Comparison of ENCODE assay signal across 8 cellular contexts in the genomic region with DNA sequence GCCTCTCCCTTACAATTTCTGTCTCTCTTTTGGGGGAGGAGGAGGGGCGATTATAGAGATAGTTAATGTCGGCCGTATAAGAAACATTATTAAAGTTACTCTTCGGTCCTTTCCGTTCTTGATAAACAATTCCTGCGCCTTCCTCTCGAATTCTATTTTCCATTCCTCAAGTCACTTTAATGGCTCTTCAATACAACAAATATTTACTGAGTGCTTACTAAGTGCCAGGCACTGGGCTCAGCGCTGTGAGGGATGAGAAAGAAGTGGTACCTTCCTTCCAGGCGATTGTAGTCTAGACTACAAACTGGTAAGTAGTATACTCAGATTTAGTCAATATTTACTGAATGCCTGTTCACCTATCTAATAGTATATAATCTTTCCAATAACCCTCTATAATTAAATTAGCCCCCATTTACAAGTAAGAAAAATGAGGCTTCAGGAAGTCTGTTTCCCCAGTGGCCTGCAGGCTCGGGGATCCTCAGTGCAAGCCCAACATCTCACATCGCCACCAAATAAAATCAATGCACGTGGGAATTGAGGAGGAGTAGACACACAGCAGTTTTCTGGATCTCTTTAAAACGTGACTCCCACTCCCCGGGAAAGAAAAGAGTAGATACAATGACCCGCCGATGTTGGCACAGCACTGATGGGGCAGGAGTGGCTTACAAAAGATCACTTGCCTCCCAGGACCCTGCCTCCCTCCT. TPM values are rescaled to one million over a fixed set of nuclear protein-coding genes. Genes with fewer than 3 reads are reported as not detected.
DNase-seq lines count a peak whose midpoint lies in the region; ATAC-seq and TF ChIP-seq lines count a peak whose summit lies in the region.

No MANE protein-coding gene starts in this region.

- peaks cover 11% of the 10 kb centered on the region for H3K4me1 ChIP-seq in iPS DF 6.9 (ENCODE audit: control insufficient read depth, insufficient read depth, low read length)

- no CpG with 5 or more reads among the region's 16 CpGs for WGBS in iPS DF 6.9 (ENCODE audit: insufficient coverage, insufficient read length)

- H3K27me3 Mint-ChIP-seq in stimulated activated naive B cell treated with anti-CD40 and anti-IgM and Interleukin-4, amounts not matched to agents 10 μg/mL and 1 μg/mL and 100 μg/mL, for 72 hours: peaks cover 7 to 25% of the 10 kb centered on the region in 2 donors

- H3K4me3 Mint-ChIP-seq in stimulated activated naive B cell treated with anti-CD40 and anti-IgM and Interleukin-4, amounts not matched to agents 10 μg/mL and 1 μg/mL and 100 μg/mL, for 72 hours: peak overlapping the region; percentile 80 to 81

- H3K27ac Mint-ChIP-seq in stimulated activated naive B cell treated with anti-CD40 and anti-IgM and Interleukin-4, amounts not matched to agents 10 μg/mL and 1 μg/mL and 100 μg/mL, for 72 hours: peak overlapping the region; percentile 71

- no peaks in the 10 kb centered on the region for H3K36me3 Mint-ChIP-seq in stimulated activated naive B cell treated with anti-CD40 and anti-IgM and Interleukin-4, amounts not matched to agents 10 μg/mL and 1 μg/mL and 100 μg/mL, for 72 hours

- H3K9me3 Mint-ChIP-seq in stimulated activated naive B cell treated with anti-CD40 and anti-IgM and Interleukin-4, amounts not matched to agents 10 μg/mL and 1 μg/mL and 100 μg/mL, for 72 hours: no peaks in the 10 kb centered on the region

- H3K27me3 ChIP-seq in WERI-Rb-1 (ENCODE audit: insufficient read depth, low read depth, severe bottlenecking) (no peaks in the 10 kb centered on the region), iPS DF 6.9 (ENCODE audit: control insufficient read depth, insufficient read depth, low read length) (no peaks in the 10 kb centered on the region)

- H3K27ac ChIP-seq in WERI-Rb-1 (peak overlapping the region; percentile 94), iPS DF 6.9 (ENCODE audit: low read length) (no peak overlapping the region)

- DNase-seq in NCI-H82 (lab: John Stamatoyannopoulos, UW) (peak; percentile 28), NCI-H82 treated with DMSO at 0.1 percent for 48 hours (lab: John Stamatoyannopoulos, UW; ENCODE audit: unreplicated experiment) (no peak), WERI-Rb-1 (no peak), iPS DF 6.9 (ENCODE audit: low read depth, low spot score) (no peak), omental fat pad (ENCODE audit: low spot score) (no peak), cerebellum (ENCODE audit: low spot score) (no peak)
- DNase-seq in stimulated activated naive B cell treated with anti-CD40 and anti-IgM and Interleukin-4, amounts not matched to agents 10 μg/mL and 1 μg/mL and 100 μg/mL, for 72 hours: no peak

- TF ChIP-seq CTCF in WERI-Rb-1 (IDR thresholded peaks at IDR 0.05; ENCODE audit: low read depth, low read length): no peak
- TF ChIP-seq CTCF in omental fat pad (IDR thresholded peaks at IDR 0.05): no peak

- peaks cover 21 to 37% of the 10 kb centered on the region in 2 donors for H3K4me1 Mint-ChIP-seq in stimulated activated naive B cell treated with anti-CD40 and anti-IgM and Interleukin-4, amounts not matched to agents 10 μg/mL and 1 μg/mL and 100 μg/mL, for 72 hours

- no peak for ATAC-seq in stimulated activated naive B cell treated with anti-CD40 and anti-IgM and Interleukin-4, amounts not matched to agents 10 μg/mL and 1 μg/mL and 100 μg/mL, for 72 hours (replicated peaks)
- ATAC-seq in omental fat pad (ENCODE audit: low FRiP score) (no peak), HG03135 (IDR thresholded peaks at IDR 0.05; ENCODE audit: unreplicated experiment) (no peak)

- H3K4me3 ChIP-seq in WERI-Rb-1 (ENCODE audit: low read depth, low read length) (peak overlapping the region; percentile 77), iPS DF 6.9 (ENCODE audit: low read length) (peak overlapping the region; percentile 34; the same call in 1 of the 2 replicates)

- H3K36me3 ChIP-seq in WERI-Rb-1: 0 out of 2 replicates have a peak, but pooled peaks cover 3% of the 10 kb centered on the region
- H3K36me3 ChIP-seq in iPS DF 6.9 (ENCODE audit: control insufficient read depth, insufficient read depth, low read length): no peaks in the 10 kb centered on the region

- H3K9me3 ChIP-seq in WERI-Rb-1 (ENCODE audit: severe bottlenecking) (no peaks in the 10 kb centered on the region), iPS DF 6.9 (ENCODE audit: control insufficient read depth, insufficient read depth, low read length) (no peaks in the 10 kb centered on the region)

RNA-seq across cellular contexts. Expression of gene ZNF219, which starts 0.6 kb away (rescaled TPM):
- total RNA-seq in omental fat pad: 10 to 100 TPM; 19.2 to 56.3 (median 38.1) TPM
- 15.0 TPM for total RNA-seq in cerebellum

RNA-seq across cellular contexts. Expression of gene TMEM253, which starts 1.8 kb away (rescaled TPM):
- total RNA-seq in omental fat pad (1 to 10 TPM in 1 of 4 donors, under 1 TPM in 1, not detected in 2; 0.75 to 2.4 TPM), cerebellum (not detected)

RNA-seq across cellular contexts. Expression of gene ARHGEF40, which starts 28.9 kb away (rescaled TPM):
- total RNA-seq in omental fat pad (10 to 100 TPM; 30.0 to 91.3 (median 40.6) TPM), cerebellum (27.2 TPM)

RNA-seq across cellular contexts. Expression of gene RNASE8, which starts 41.4 kb away (rescaled TPM):
- not detected for total RNA-seq in omental fat pad
- not detected for total RNA-seq in cerebellum

RNA-seq across cellular contexts. Expression of gene OR5AU1, which starts 56.8 kb away (rescaled TPM):
- total RNA-seq in omental fat pad: under 1 TPM in 1 of 4 donors, not detected in 3; 0.09 TPM
- total RNA-seq in cerebellum: not detected
